ENCODE assay signal across 1 cellular context in genomic region chr4:94207469-94208224, GRCh38.
TF ChIP-seq lines count a peak whose summit lies in the region.

TSS of gene SMARCAD1 (plus strand) at chr4:94207865. CDS start at chr4:94208395, 530 bp downstream.

TF ChIP-seq in SK-N-SH, 30 proteins besides CTCF, POLR2A, EP300 and RAD21 (continued from another document):
- TF ChIP-seq USF2 (IDR thresholded peaks at IDR 0.05; ENCODE audit: borderline replicate concordance, low read depth, low read length) (no peak), SIN3A (IDR thresholded peaks at IDR 0.05; ENCODE audit: borderline replicate concordance, low read depth, low read length) (0 out of 2 replicates have a peak, but pooled peaks have one; percentile 30), ZBTB33 (IDR thresholded peaks at IDR 0.05; ENCODE audit: borderline replicate concordance, low read depth) (peak; percentile 97)
